13 cellular contexts compared by ENCODE assay signal in the genomic region with DNA sequence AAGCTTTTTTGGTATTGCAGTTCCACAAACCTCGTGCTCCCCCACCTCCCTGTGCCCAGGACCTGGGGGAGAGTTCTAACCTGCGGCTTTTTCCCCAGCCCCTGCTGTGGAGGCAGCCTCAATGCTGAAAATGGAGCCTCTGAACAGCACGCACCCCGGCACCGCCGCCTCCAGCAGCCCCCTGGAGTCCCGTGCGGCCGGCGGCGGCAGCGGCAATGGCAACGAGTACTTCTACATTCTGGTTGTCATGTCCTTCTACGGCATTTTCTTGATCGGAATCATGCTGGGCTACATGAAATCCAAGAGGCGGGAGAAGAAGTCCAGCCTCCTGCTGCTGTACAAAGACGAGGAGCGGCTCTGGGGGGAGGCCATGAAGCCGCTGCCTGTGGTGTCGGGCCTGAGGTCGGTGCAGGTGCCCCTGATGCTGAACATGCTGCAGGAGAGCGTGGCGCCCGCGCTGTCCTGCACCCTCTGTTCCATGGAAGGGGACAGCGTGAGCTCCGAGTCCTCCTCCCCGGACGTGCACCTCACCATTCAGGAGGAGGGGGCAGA. TPM values are rescaled to one million over a fixed set of nuclear protein-coding genes. Genes with fewer than 3 reads are reported as not detected.
A peak's percentile ranks its signal among the peaks of the same experiment; 100 is the strongest.
DNase-seq lines count a peak whose midpoint lies in the region; ATAC-seq, FAIRE-seq and TF ChIP-seq lines count a peak whose summit lies in the region.
"Had no signal": no experiment of that assay in that cellular context is flagged by ENCODE, and none has a peak within 500 bp of the region (broad histone marks: within the 10 kb centered on the region; RNA-seq: fewer than 3 reads in every experiment).

No MANE protein-coding gene starts in this region.

- TF ChIP-seq EP300 in A549 (IDR thresholded peaks at IDR 0.05) = no peak

- peaks cover 9% of the 10 kb centered on the region; the same call in 1 of the 2 replicates for H3K36me3 ChIP-seq in SK-N-MC (ENCODE audit: insufficient read depth, low read length)
- H3K36me3 ChIP-seq in prostate gland = no peaks in the 10 kb centered on the region

- H3K4me1 ChIP-seq in A549 (peaks cover 20% of the 10 kb centered on the region), foreskin keratinocyte (peaks cover 4% of the 10 kb centered on the region), prostate gland (replicated peaks) (no peaks in the 10 kb centered on the region)

- intact Hi-C loops in prostate gland (cut with DNase I) = loop anchor here (5.0 kb wide), 3 partner anchors 50 to 180 kb away; no protein-coding TSS in a partner anchor

- TF ChIP-seq CTCF in A549 (IDR thresholded peaks at IDR 0.05) = no peak
- no peak for TF ChIP-seq CTCF in foreskin keratinocyte (conservative IDR thresholded peaks at IDR 0.05)
- TF ChIP-seq CTCF in prostate gland (IDR thresholded peaks at IDR 0.05) = no peak

- CTCF ChIA-PET in A549 (lab: Yijun Ruan, JAX) = interaction anchor here (0.9 to 3.6 kb wide), 5 partner anchors 14 to 746 kb away, joined by 3 to 14 read pairs (median 4); no protein-coding TSS in a partner anchor

- DNase-seq in A549 (ENCODE audit: low read depth in 1 of 2, low spot score in 1 of 2) (peak in 1 of 2 experiments; percentile 22), SK-N-MC (ENCODE audit: low read depth, low spot score) (no peak), foreskin keratinocyte (no peak), prostate gland (ENCODE audit: low spot score) (no peak), glomerular visceral epithelial cell (ENCODE audit: extremely low spot score) (no peak), NCI-H1436 treated with DMSO at 0.1 percent for 48 hours (lab: John Stamatoyannopoulos, UW) (no peak), NCI-H2196 treated with DMSO at 0.1 percent for 48 hours (lab: John Stamatoyannopoulos, UW; ENCODE audit: unreplicated experiment) (no peak), activated T-cell treated with anti-CD3 and anti-CD28 coated beads for 4 hours (no peak)
- DNase-seq: cortex of kidney, NCI-H187 had no signal

- peak overlapping the region; percentile 92 for H3K4me2 ChIP-seq in A549

- WGBS in A549 (ENCODE audit: missing lambda C conversion rate) = 12% methylated on average over 18 of the region's 29 CpGs
- WGBS in prostate gland = 73% methylated on average over 29 of the region's 29 CpGs

- peak overlapping the region; percentile 72 for H3K9ac ChIP-seq in SK-N-MC (ENCODE audit: insufficient read length)

- H3K9me3 ChIP-seq in A549 = no peaks in the 10 kb centered on the region
- H3K9me3 ChIP-seq in SK-N-MC (ENCODE audit: low read depth, low read length) = no peaks in the 10 kb centered on the region
- H3K9me3 ChIP-seq in prostate gland = no peaks in the 10 kb centered on the region

- TF ChIP-seq RAD21 in A549 (conservative IDR thresholded peaks at IDR 0.05 in 1 of 2, IDR thresholded peaks at IDR 0.05 in 1 of 2) = no peak

- H3K4me3 ChIP-seq in A549 (peak overlapping the region; percentile 43), SK-N-MC (peak overlapping the region; percentile 90), prostate gland (peak overlapping the region; percentile 17 to 18)

- FAIRE-seq in A549 (lab: Jason Lieb, UNC) = no peak
- FAIRE-seq: RCC 7860 had no signal

- ATAC-seq in A549 = peak; percentile 68 to 73
- peak; percentile 29 for ATAC-seq in foreskin keratinocyte

- H3K27me3 ChIP-seq in foreskin keratinocyte = peaks cover 11% of the 10 kb centered on the region
- H3K27me3 ChIP-seq in prostate gland (replicated peaks; ENCODE audit: insufficient read depth) = no peaks in the 10 kb centered on the region

- POLR2A ChIA-PET in A549 (lab: Yijun Ruan, JAX) = interaction anchor here (0.6 to 1.2 kb wide), 2 partner anchors 10 to 11 kb away, joined by 3 read pairs; no protein-coding TSS in a partner anchor

- TF ChIP-seq POLR2A in A549 (IDR thresholded peaks at IDR 0.05; ENCODE audit: low read length) = no peak
- TF ChIP-seq POLR2A in prostate gland (IDR thresholded peaks at IDR 0.05) = no peak

- peak overlapping the region; percentile 62 to 82 for H3K27ac ChIP-seq in A549
- H3K27ac ChIP-seq in SK-N-MC = peak overlapping the region; percentile 88
- H3K27ac ChIP-seq in foreskin keratinocyte = no peak overlapping the region
- H3K27ac ChIP-seq in prostate gland = peak overlapping the region; percentile 59 to 61
- H3K27ac ChIP-seq: VCaP had no signal

TF ChIP-seq in A549, 52 proteins besides CTCF, POLR2A, EP300 and RAD21:
- no peak for TF ChIP-seq CBX8 (IDR thresholded peaks at IDR 0.05)
- TF ChIP-seq RARB (CRISPR knock-in tag; IDR thresholded peaks at IDR 0.05) = no peak
- no peak for TF ChIP-seq RFX5 (IDR thresholded peaks at IDR 0.05)
- no peak for TF ChIP-seq NR3C1 (IDR thresholded peaks at IDR 0.05)
- TF ChIP-seq, protein P1, sequence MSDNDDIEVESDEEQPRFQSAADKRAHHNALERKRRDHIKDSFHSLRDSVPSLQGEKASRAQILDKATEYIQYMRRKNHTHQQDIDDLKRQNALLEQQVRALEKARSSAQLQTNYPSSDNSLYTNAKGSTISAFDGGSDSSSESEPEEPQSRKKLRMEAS (IDR thresholded peaks at IDR 0.05) = peak; percentile 76
- TF ChIP-seq, protein P2, sequence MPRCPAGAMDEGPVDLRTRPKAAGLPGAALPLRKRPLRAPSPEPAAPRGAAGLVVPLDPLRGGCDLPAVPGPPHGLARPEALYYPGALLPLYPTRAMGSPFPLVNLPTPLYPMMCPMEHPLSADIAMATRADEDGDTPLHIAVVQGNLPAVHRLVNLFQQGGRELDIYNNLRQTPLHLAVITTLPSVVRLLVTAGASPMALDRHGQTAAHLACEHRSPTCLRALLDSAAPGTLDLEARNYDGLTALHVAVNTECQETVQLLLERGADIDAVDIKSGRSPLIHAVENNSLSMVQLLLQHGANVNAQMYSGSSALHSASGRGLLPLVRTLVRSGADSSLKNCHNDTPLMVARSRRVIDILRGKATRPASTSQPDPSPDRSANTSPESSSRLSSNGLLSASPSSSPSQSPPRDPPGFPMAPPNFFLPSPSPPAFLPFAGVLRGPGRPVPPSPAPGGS (IDR thresholded peaks at IDR 0.05) = no peak
- TF ChIP-seq HDAC2 (IDR thresholded peaks at IDR 0.05) = no peak
- no peak for TF ChIP-seq MAZ (IDR thresholded peaks at IDR 0.05; ENCODE audit: borderline replicate concordance, low read depth, low read length)
- TF ChIP-seq, protein P3, sequence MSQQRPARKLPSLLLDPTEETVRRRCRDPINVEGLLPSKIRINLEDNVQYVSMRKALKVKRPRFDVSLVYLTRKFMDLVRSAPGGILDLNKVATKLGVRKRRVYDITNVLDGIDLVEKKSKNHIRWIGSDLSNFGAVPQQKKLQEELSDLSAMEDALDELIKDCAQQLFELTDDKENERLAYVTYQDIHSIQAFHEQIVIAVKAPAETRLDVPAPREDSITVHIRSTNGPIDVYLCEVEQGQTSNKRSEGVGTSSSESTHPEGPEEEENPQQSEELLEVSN (IDR thresholded peaks at IDR 0.05; ENCODE audit: borderline replicate concordance, low read depth) = peak; percentile 75
- TF ChIP-seq NFE2L2 (conservative IDR thresholded peaks at IDR 0.05; ENCODE audit: low read length) = no peak
TF ChIP-seq in A549: peak in this region for 2.

RNA-seq across cellular contexts. Expression of a gene that starts 0.8 kb away (rescaled TPM):
- 3.6 and 4.1 TPM in 2 replicates for polyA plus RNA-seq in A549 (2011; rRNA removed)
- 0.59 and 0.63 TPM in 2 replicates for polyA plus RNA-seq in A549 (2012; cell fraction: cytosol; rRNA removed)
- polyA plus RNA-seq in A549 (2012; cell fraction: nucleus; rRNA removed) = 0.64 and 0.94 TPM in 2 replicates
- polyA plus RNA-seq in A549 (2017; fragmentation: RNase III; extraction: RNeasy Plus Mini Kit Qiagen cat#74134 plus additional on column Dnase treatment) = 0.68 to 2.3 TPM (median 1.4 TPM) in 3 replicates
- 1.8 and 2.2 TPM in 2 replicates for polyA minus RNA-seq in A549 (2011; rRNA and poly(A)+ RNA removed)
- total RNA-seq in foreskin keratinocyte = 0.14 TPM in 2 replicates
- 0.09 and 0.10 TPM in 2 replicates for polyA plus RNA-seq in foreskin keratinocyte
- total RNA-seq in prostate gland = 1 to 10 TPM; 1.0 to 4.1 TPM
- total RNA-seq: HT-29 had no signal

Comparison
In these comparisons a context has a peak if more than half of its experiments do, and no peak if none do; other contexts are left out.
1. H3K4me3 ChIP-seq: peak in every context shown above with its lines; median percentile 90 in SK-N-MC; 43 in A549; 18 in prostate gland.